In the genomic region with DNA sequence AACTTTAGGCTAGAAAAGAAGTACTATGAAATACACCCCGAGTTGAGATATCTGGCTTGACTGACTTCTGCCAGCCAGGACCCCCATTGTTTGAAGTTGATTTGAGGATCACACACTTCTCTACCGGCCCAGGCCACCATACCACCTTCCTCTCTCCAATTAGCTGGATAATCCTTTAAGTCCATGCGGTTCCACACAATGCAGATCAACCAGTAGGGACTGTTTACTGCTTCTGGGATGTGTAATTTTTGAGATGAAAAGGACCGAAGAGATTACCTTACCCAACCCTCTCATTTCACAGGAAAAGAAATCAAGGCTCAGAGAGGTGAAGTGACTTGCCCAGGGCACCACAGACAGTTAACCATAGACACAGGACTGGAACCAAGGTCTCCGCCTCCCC, we compare ENCODE assay signal across 1 cellular context.
TF ChIP-seq lines count a peak whose summit lies in the region.

No MANE protein-coding gene starts in this region.

TF ChIP-seq in WTC11, 78 proteins besides CTCF, POLR2A, EP300 and RAD21 (continued from another document):
- TF ChIP-seq HMGA2 (CRISPR knock-in tag; IDR thresholded peaks at IDR 0.05) (no peak), ZNF416 (CRISPR knock-in tag; IDR thresholded peaks at IDR 0.05) (no peak)
